Comparison of ENCODE assay signal across 8 cellular contexts in the genomic region with DNA sequence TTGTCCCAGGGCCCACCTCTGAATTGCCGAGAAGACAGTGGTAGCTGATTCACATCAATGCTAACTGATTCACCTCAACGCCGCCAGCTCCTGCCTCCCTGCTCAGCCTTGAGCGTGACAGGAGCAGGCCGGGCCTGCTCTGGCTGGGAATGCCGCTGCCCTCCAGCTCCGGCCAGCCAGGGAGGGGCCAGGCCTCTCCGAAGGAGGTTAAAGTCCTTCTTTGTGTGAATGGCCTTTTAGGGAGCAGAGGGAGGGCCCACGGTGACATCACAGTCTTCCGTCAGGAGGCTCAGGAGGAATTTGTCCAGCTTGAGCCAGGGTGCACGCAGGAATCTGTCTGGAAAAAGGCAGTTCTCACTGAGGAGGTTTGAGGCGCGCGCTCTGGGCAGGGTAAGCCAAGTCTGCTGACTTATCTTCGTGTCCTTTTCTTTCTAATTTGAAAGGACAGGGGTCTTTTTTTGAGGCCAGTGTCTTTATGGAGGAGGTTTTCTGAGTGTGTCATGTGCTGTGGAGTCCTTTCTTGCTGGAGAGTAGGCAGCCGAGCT.
DNase-seq lines count a peak whose midpoint lies in the region; ATAC-seq and TF ChIP-seq lines count a peak whose summit lies in the region.

No MANE protein-coding gene starts in this region.

- no peaks in the 10 kb centered on the region for H3K9me3 ChIP-seq in psoas muscle
- H3K9me3 ChIP-seq in CD8-positive, alpha-beta T cell (ENCODE audit: low read length), result no peaks in the 10 kb centered on the region

- no peaks in the 10 kb centered on the region for H3K9me3 Mint-ChIP-seq in activated B cell treated with CpG ODN at 0.5 μM for 24 hours
- no peaks in the 10 kb centered on the region for H3K9me3 Mint-ChIP-seq in CD8-positive, alpha-beta T cell

- peaks cover 47% of the 10 kb centered on the region for H3K36me3 Mint-ChIP-seq in activated B cell treated with CpG ODN at 0.5 μM for 24 hours (ENCODE audit: low read depth)
- H3K36me3 Mint-ChIP-seq in CD8-positive, alpha-beta T cell, result no peaks in the 10 kb centered on the region

- no peaks in the 10 kb centered on the region for H3K27me3 Mint-ChIP-seq in activated B cell treated with CpG ODN at 0.5 μM for 24 hours
- H3K27me3 Mint-ChIP-seq in CD8-positive, alpha-beta T cell (ENCODE audit: low read depth), result no peaks in the 10 kb centered on the region

- ATAC-seq in activated B cell treated with CpG ODN at 0.5 μM for 24 hours (ENCODE audit: low read depth) (no peak), left cardiac atrium (peak; percentile 85 to 91), psoas muscle (peak; percentile 64 to 76 (median 74)), GM18870 (IDR thresholded peaks at IDR 0.05; ENCODE audit: unreplicated experiment) (no peak)
- ATAC-seq in CD8-positive, alpha-beta T cell, result no peak

- peak overlapping the region; percentile 74 for H3K27ac ChIP-seq in psoas muscle
- H3K27ac ChIP-seq in CD8-positive, alpha-beta T cell (ENCODE audit: low read depth, low read length), result no peak overlapping the region

- WGBS in psoas muscle, 3 donors, result 38 to 43% (median 39%) methylated on average over 16 of the region's 16 CpGs

- intact Hi-C loops in activated B cell treated with CpG ODN at 0.5 μM for 24 hours (cut with micrococcal nuclease), result loop anchor here (5.0 kb wide), 1 partner anchor 132 kb away; a partner anchor contains a TSS
- intact Hi-C loops in left cardiac atrium (cut with DNase I), result no loop called here
- intact Hi-C loops in psoas muscle (cut with DNase I), result no loop called here
- intact Hi-C loops in CD8-positive, alpha-beta T cell (cut with DNase I, micrococcal nuclease), result no loop called here

- peaks cover 97% of the 10 kb centered on the region for H3K4me1 Mint-ChIP-seq in activated B cell treated with CpG ODN at 0.5 μM for 24 hours
- H3K4me1 Mint-ChIP-seq in CD8-positive, alpha-beta T cell (ENCODE audit: low read depth), result peaks cover 19% of the 10 kb centered on the region

- TF ChIP-seq CTCF in activated B cell treated with CpG ODN at 0.5 μM for 24 hours (IDR thresholded peaks at IDR 0.05) (no peak), psoas muscle (IDR thresholded peaks at IDR 0.05) (no peak)
- TF ChIP-seq CTCF in CD8-positive, alpha-beta T cell (IDR thresholded peaks at IDR 0.05), result no peak

- CTCF ChIA-PET in activated B cell treated with CpG ODN at 0.5 μM for 24 hours (lab: Charles Lee), result no interaction called here
- CTCF ChIA-PET in CD8-positive, alpha-beta T cell (lab: Charles Lee), result interaction anchor here (1.1 kb wide), 1 partner anchor 17 kb away, joined by 3 read pairs; no protein-coding TSS in a partner anchor

- peak overlapping the region; percentile 85 for H3K27ac Mint-ChIP-seq in activated B cell treated with CpG ODN at 0.5 μM for 24 hours
- H3K27ac Mint-ChIP-seq in CD8-positive, alpha-beta T cell, result no peak overlapping the region

- H3K36me3 ChIP-seq in psoas muscle (ENCODE audit: insufficient read depth in 1 of 2, low read depth in 1 of 2), result no peaks in the 10 kb centered on the region
- no peaks in the 10 kb centered on the region for H3K36me3 ChIP-seq in CD8-positive, alpha-beta T cell (ENCODE audit: insufficient read depth, low read length)

- no peaks in the 10 kb centered on the region for H3K27me3 ChIP-seq in psoas muscle (ENCODE audit: insufficient read depth in 3 of 3, low read length in 2 of 3)
- H3K27me3 ChIP-seq in CD8-positive, alpha-beta T cell (ENCODE audit: insufficient read depth, low read length), result no peaks in the 10 kb centered on the region

- POLR2A ChIA-PET in activated B cell treated with CpG ODN at 0.5 μM for 24 hours (lab: Charles Lee), result interaction anchor here (0.6 to 1.3 kb wide), 7 partner anchors 9 to 219 kb away, joined by 3 to 7 read pairs (median 3); no protein-coding TSS in a partner anchor
- POLR2A ChIA-PET in CD8-positive, alpha-beta T cell (lab: Charles Lee), result no interaction called here

- DNase-seq in EL (peak; percentile 97), activated B cell treated with CpG ODN at 0.5 μM for 24 hours (no peak), left cardiac atrium (peak; percentile 92), psoas muscle (peak; percentile 74 to 78), cortex of kidney (lab: John Stamatoyannopoulos, UW) (no peak)
- DNase-seq in CD8-positive, alpha-beta T cell, result no peak
- DNase-seq in activated CD4-positive, CD25-positive, alpha-beta regulatory T cell treated with anti-CD3 and anti-CD28 coated beads, Interleukin-2, amount 50 U/mL, for 72 hours, result no peak

- H3K4me3 ChIP-seq in psoas muscle, result peak overlapping the region; percentile 41
- H3K4me3 ChIP-seq in CD8-positive, alpha-beta T cell (ENCODE audit: low read depth, low read length), result no peak overlapping the region

- peaks cover 28% of the 10 kb centered on the region for H3K4me1 ChIP-seq in psoas muscle
- peaks cover 5% of the 10 kb centered on the region for H3K4me1 ChIP-seq in CD8-positive, alpha-beta T cell (ENCODE audit: insufficient read depth, low read length)

- peak overlapping the region; percentile 71 for H3K4me3 Mint-ChIP-seq in activated B cell treated with CpG ODN at 0.5 μM for 24 hours
- no peak overlapping the region for H3K4me3 Mint-ChIP-seq in CD8-positive, alpha-beta T cell

Comparison
In these comparisons a context has a peak if more than half of its experiments do, and no peak if none do; other contexts are left out.
1. DNase-seq: peak in EL (single experiment), left cardiac atrium (single experiment) and psoas muscle (2 of 2); none in activated B cell treated with CpG ODN at 0.5 μM for 24 hours (single experiment), CD8-positive, alpha-beta T cell (0 of 7), activated CD4-positive, CD25-positive, alpha-beta regulatory T cell treated with anti-CD3 and anti-CD28 coated beads, Interleukin-2, amount 50 U/mL, for 72 hours (single experiment) and cortex of kidney (single experiment).
2. ATAC-seq: peak in left cardiac atrium (2 of 2) and psoas muscle (4 of 4); none in activated B cell treated with CpG ODN at 0.5 μM for 24 hours (single experiment), CD8-positive, alpha-beta T cell (single experiment) and GM18870 (single experiment).